In genomic region chr5:160293901-160294561, GRCh38 we compare ENCODE assay signal across 14 cellular contexts. TPM values are rescaled to one million over a fixed set of nuclear protein-coding genes. Genes with fewer than 3 reads are reported as not detected.
DNase-seq lines count a peak whose midpoint lies in the region; ATAC-seq, FAIRE-seq and TF ChIP-seq lines count a peak whose summit lies in the region.
"Had no signal": no experiment of that assay in that cellular context is flagged by ENCODE, and none has a peak within 500 bp of the region (broad histone marks: within the 10 kb centered on the region; RNA-seq: fewer than 3 reads in every experiment).

No MANE protein-coding gene starts in this region.

- H3K9me1 ChIP-seq in K562 (ENCODE audit: control insufficient read depth, insufficient read depth, low read length): no peaks in the 10 kb centered on the region

- peaks cover 67 to 75% of the 10 kb centered on the region in 2 experiments for H3K27me3 ChIP-seq in K562 (ENCODE audit: control insufficient read depth in 2 of 2, insufficient read depth in 2 of 2, low read length in 2 of 2)
- H3K27me3 ChIP-seq: tibial artery had no signal

- no peaks in the 10 kb centered on the region for H4K20me1 ChIP-seq in K562 (replicated peaks; ENCODE audit: control insufficient read depth, insufficient read depth, low read length)

- H3K27ac Mint-ChIP-seq in type B pancreatic cell: peak overlapping the region; percentile 69
- H3K27ac Mint-ChIP-seq: T-helper 1 cell treated with Interleukin-12 subunit alpha and Interleukin-12 subunit beta and Interleukin-4 antibody, amounts not matched to agents 30 μg/mL and 1 μg/mL, for 36 hours had no signal

- H3K9me3 ChIP-seq in K562 (replicated peaks; ENCODE audit: control insufficient read depth, insufficient read depth, low read depth, low read length): no peaks in the 10 kb centered on the region
- H3K9me3 ChIP-seq in kidney (ENCODE audit: control insufficient read depth in 1 of 2, low read length in 2 of 2): no peaks in the 10 kb centered on the region
- H3K9me3 ChIP-seq: tibial artery had no signal

- no peak overlapping the region for H3K9ac ChIP-seq in K562 (ENCODE audit: insufficient read depth in 1 of 2, low read depth in 2 of 2, low read length in 2 of 2)
- H3K9ac ChIP-seq in kidney (ENCODE audit: low read length in 2 of 2): peak overlapping the region in 1 of 2 donors; percentile 40

- no peak overlapping the region for H3K4me3 Mint-ChIP-seq in type B pancreatic cell
- H3K4me3 Mint-ChIP-seq: T-helper 1 cell treated with Interleukin-12 subunit alpha and Interleukin-12 subunit beta and Interleukin-4 antibody, amounts not matched to agents 30 μg/mL and 1 μg/mL, for 36 hours had no signal

- no peaks in the 10 kb centered on the region for H3K9me3 Mint-ChIP-seq in type B pancreatic cell
- H3K9me3 Mint-ChIP-seq: T-helper 1 cell treated with Interleukin-12 subunit alpha and Interleukin-12 subunit beta and Interleukin-4 antibody, amounts not matched to agents 30 μg/mL and 1 μg/mL, for 36 hours had no signal

- no peak for TF ChIP-seq EP300 in K562 (IDR thresholded peaks at IDR 0.05; ENCODE audit: low read length)

- H3K4me1 ChIP-seq in K562 (replicated peaks in 1 of 2; ENCODE audit: control insufficient read depth in 2 of 2, insufficient read depth in 2 of 2, low read length in 2 of 2) (no peaks in the 10 kb centered on the region; a peak in 1 of 5 replicates), kidney (ENCODE audit: control insufficient read depth in 1 of 2, insufficient read depth in 1 of 2, low read depth in 1 of 2, low read length in 2 of 2) (peaks cover 6 to 11% of the 10 kb centered on the region in 2 donors)

- TF ChIP-seq CTCF in K562 (IDR thresholded peaks at IDR 0.05 in 2 of 3, conservative IDR thresholded peaks at IDR 0.05 in 1 of 3; ENCODE audit: insufficient read depth in 2 of 3, low read depth in 1 of 3, low read length in 3 of 3) (no peak), kidney (IDR thresholded peaks at IDR 0.05; ENCODE audit: borderline replicate concordance, extremely low read depth, insufficient read depth) (no peak), type B pancreatic cell (conservative IDR thresholded peaks at IDR 0.05) (no peak)

- no TSS peak for BruUV-seq in K562 (replicated peaks; lab: Mats Ljungman, UMichigan)

- CTCF ChIA-PET in K562 (lab: Yijun Ruan, JAX; ENCODE audit: low intra/inter-chr PET ratio): no interaction called here

- no peaks in the 10 kb centered on the region for H3K27me3 Mint-ChIP-seq in type B pancreatic cell

- no peak overlapping the region for H3K4me2 ChIP-seq in K562 (ENCODE audit: insufficient read depth, low read length)

- 5% methylated on average over 12 of the region's 13 CpGs for WGBS in K562 (ENCODE audit: insufficient coverage, low coverage, missing lambda C conversion rate)

- no peak for TF ChIP-seq RAD21 in K562 (CRISPR knock-in tag; conservative IDR thresholded peaks at IDR 0.05 in 1 of 2, IDR thresholded peaks at IDR 0.05 in 1 of 2)

- H3K36me3 ChIP-seq in K562 (ENCODE audit: control insufficient read depth, insufficient read depth, low read length) (no peaks in the 10 kb centered on the region), kidney (ENCODE audit: control insufficient read depth in 1 of 2, insufficient read depth in 2 of 2, low read length in 2 of 2) (no peaks in the 10 kb centered on the region)
- H3K36me3 ChIP-seq: tibial artery had no signal

- TF ChIP-seq POLR2A in K562 (conservative IDR thresholded peaks at IDR 0.05): no peak

- ATAC-seq in K562 (no peak), GM21526 (IDR thresholded peaks at IDR 0.05; ENCODE audit: low FRiP score, unreplicated experiment) (no peak)

- in situ Hi-C loops in K562 (cut with MboI): no loop called here

- DNase-seq in DMS 273 (lab: John Stamatoyannopoulos, UW; ENCODE audit: unreplicated experiment) (peak; percentile 74), DMS 273 treated with DMSO at 0.1 percent for 48 hours (lab: John Stamatoyannopoulos, UW) (no peak), K562 (ENCODE audit: extremely low read depth in 1 of 4, low spot score in 3 of 4) (no peak), kidney (no peak), type B pancreatic cell (ENCODE audit: extremely low spot score, unreplicated experiment) (no peak), OCI-M1 (lab: John Stamatoyannopoulos, UW) (no peak)
- no peak for DNase-seq in stimulated activated CD4-positive, alpha-beta T cell treated with anti-CD3 and anti-CD28 coated beads, Interleukin-2, amount 100 ng/mL, for 24 hours
- DNase-seq: erythroblast, islet precursor cell, NCI-H446 treated with DMSO at 0.1 percent for 48 hours, tibial artery had no signal

- no peak overlapping the region for H3K27ac ChIP-seq in K562 (ENCODE audit: extremely low read depth, low read depth, low read length)
- peak overlapping the region; percentile 10 to 24 for H3K27ac ChIP-seq in kidney (ENCODE audit: low read depth in 2 of 2, low read length in 2 of 2)
- H3K27ac ChIP-seq: 22Rv1, tibial artery had no signal

- no peak overlapping the region for H2AFZ ChIP-seq in K562 (ENCODE audit: low read depth, low read length)

- no peak for FAIRE-seq in K562 (lab: Jason Lieb, UNC)
- no peak for FAIRE-seq in kidney (lab: Jason Lieb, UNC)

- intact Hi-C loops in K562 (cut with micrococcal nuclease) (no loop called here), kidney (cut with DNase I) (no loop called here)

- peaks cover 20% of the 10 kb centered on the region for H3K4me1 Mint-ChIP-seq in type B pancreatic cell (ENCODE audit: unreplicated experiment)

- H3K36me3 Mint-ChIP-seq in type B pancreatic cell: peaks cover 5% of the 10 kb centered on the region

- POLR2A ChIA-PET in K562 (lab: Yijun Ruan, JAX): no interaction called here

- no peak overlapping the region for H3K4me3 ChIP-seq in K562
- H3K4me3 ChIP-seq in kidney (ENCODE audit: low read length in 2 of 2): no peak overlapping the region
- H3K4me3 ChIP-seq: tibial artery had no signal

- H3K79me2 ChIP-seq in K562 (ENCODE audit: control insufficient read depth, insufficient read depth, low read length): no peaks in the 10 kb centered on the region

TF ChIP-seq in K562, 482 proteins besides CTCF, POLR2A, EP300 and RAD21:
- TF ChIP-seq CEBPB (tag; IDR thresholded peaks at IDR 0.05) (0 out of 2 replicates have a peak, but pooled peaks have one; percentile 18), RFX1 (IDR thresholded peaks at IDR 0.05) (peak; percentile 23; the same call in 1 of the 2 replicates), MED1 (CRISPR knock-in tag; IDR thresholded peaks at IDR 0.05; ENCODE audit: borderline replicate concordance) (no peak), DACH1 (IDR thresholded peaks at IDR 0.05; ENCODE audit: partially characterized antibody) (no peak)

RNA-seq across cellular contexts. Expression of gene CCNJL, which starts 18.3 kb away (rescaled TPM):
- total RNA-seq in K562 (2011; cell fraction: chromatin; rRNA removed; ENCODE audit: low replicate concordance): not detected in 2 replicates
- total RNA-seq in K562 (2011; cell fraction: nucleolus; rRNA removed): not detected in 2 replicates
- total RNA-seq in K562 (2011; cell fraction: nucleoplasm; rRNA removed): not detected in 2 replicates
- total RNA-seq in K562 (2014; rRNA removed): 0.04 TPM in 1 of 2 replicates, not detected in the other
- not detected in 2 replicates for total RNA-seq in K562 (2014; rRNA removed; fragmentation: Illumina TruSeq; extraction: Trizol)
- not detected in 2 replicates for total RNA-seq in K562 (2015; rRNA removed; fragmentation: Illumina TruSeq; extraction: Trizol)
- total RNA-seq in K562 (2021): 0.04 and 0.13 TPM in 2 replicates
- polyA plus RNA-seq in K562 (2011; rRNA removed): not detected in 2 replicates
- polyA plus RNA-seq in K562 (2011; cell fraction: cytosol; rRNA removed): not detected in 2 replicates
- polyA plus RNA-seq in K562 (2011; cell fraction: nucleus; rRNA removed): not detected in 2 replicates
- polyA plus RNA-seq in K562 (2012): 0.03 and 0.04 TPM in 2 replicates
- polyA plus RNA-seq in K562 (2014; fragmentation: Illumina TruSeq; extraction: Trizol): not detected in 2 replicates
- not detected for polyA plus RNA-seq in K562 (2014; fragmentation: Nextera tagmentation; extraction: Ambion mirVana)
- polyA plus RNA-seq in K562 (2014; rRNA removed): not detected in 2 replicates
- polyA minus RNA-seq in K562 (2011; rRNA and poly(A)+ RNA removed): not detected in 2 replicates
- not detected in 2 replicates for polyA minus RNA-seq in K562 (2011; cell fraction: cytosol; rRNA and poly(A)+ RNA removed)
- not detected in 2 replicates for polyA minus RNA-seq in K562 (2011; cell fraction: nucleus; rRNA and poly(A)+ RNA removed)
- 1.6 TPM for total RNA-seq in kidney
- polyA plus RNA-seq in kidney (ENCODE audit: insufficient read depth, low read depth, low replicate concordance): 3.8 TPM
- 7.2 and 16.6 TPM in 2 replicates for total RNA-seq in type B pancreatic cell (ENCODE audit: low replicate concordance)
